ENCODE assay signal across 8 cellular contexts in genomic region chr16:10949424-10949970, GRCh38. TPM values are rescaled to one million over a fixed set of nuclear protein-coding genes. Genes with fewer than 3 reads are reported as not detected.
DNase-seq lines count a peak whose midpoint lies in the region; ATAC-seq and TF ChIP-seq lines count a peak whose summit lies in the region.

No MANE protein-coding gene starts in this region.

- peak overlapping the region; percentile 41 for H3K27ac ChIP-seq in PC-9

- H3K9me3 ChIP-seq in PC-9 (ENCODE audit: insufficient read depth, low read depth): no peaks in the 10 kb centered on the region

- H3K27me3 Mint-ChIP-seq in central memory CD8-positive, alpha-beta T cell: no peaks in the 10 kb centered on the region

- peaks cover 45% of the 10 kb centered on the region for H3K4me1 ChIP-seq in PC-9 (replicated peaks; ENCODE audit: insufficient read depth)

- peaks cover 6% of the 10 kb centered on the region for H3K36me3 Mint-ChIP-seq in central memory CD8-positive, alpha-beta T cell (ENCODE audit: insufficient read depth)

- DNase-seq in AML-193 (lab: John Stamatoyannopoulos, UW) (peak; percentile 87 to 92), PC-9 (peak; percentile 42 to 79), omental fat pad (ENCODE audit: low spot score) (no peak), NCI-H146 treated with DMSO at 0.1 percent for 48 hours (lab: John Stamatoyannopoulos, UW; ENCODE audit: unreplicated experiment) (no peak)
- no peak for DNase-seq in central memory CD8-positive, alpha-beta T cell (ENCODE audit: low spot score in 2 of 2)
- DNase-seq in stimulated activated naive CD8-positive, alpha-beta T cell treated with anti-CD3 and anti-CD28 coated beads, Interleukin-15, Interleukin-2, amounts not matched to agents 100 U/mL and 50 U/mL, for 24 hours: peak; percentile 52

- peaks cover 13% of the 10 kb centered on the region for H3F3A ChIP-seq in PC-9 (ENCODE audit: insufficient read depth, low read depth)

- peaks cover 54% of the 10 kb centered on the region for H3K79me2 ChIP-seq in PC-9 (ENCODE audit: low read depth)

- no peaks in the 10 kb centered on the region for H3K9me3 Mint-ChIP-seq in central memory CD8-positive, alpha-beta T cell

- H4K20me1 ChIP-seq in PC-9 (ENCODE audit: insufficient read depth): peaks cover 8% of the 10 kb centered on the region; the same call in 1 of the 2 replicates

- H3K4me3 Mint-ChIP-seq in central memory CD8-positive, alpha-beta T cell: no peak overlapping the region

- H2AFZ ChIP-seq in PC-9: no peak overlapping the region

- no peak overlapping the region for H3K27ac Mint-ChIP-seq in central memory CD8-positive, alpha-beta T cell (ENCODE audit: low read depth)

- peak; percentile 78 for ATAC-seq in GM18909 (IDR thresholded peaks at IDR 0.05; ENCODE audit: poor library complexity, unreplicated experiment)
- ATAC-seq in HG03064 (IDR thresholded peaks at IDR 0.05; ENCODE audit: low read depth, unreplicated experiment): peak; percentile 67
- peak; percentile 66 for ATAC-seq in central memory CD8-positive, alpha-beta T cell (replicated peaks; ENCODE audit: extremely low read depth, poor library complexity, severe bottlenecking)
- ATAC-seq in stimulated activated naive CD8-positive, alpha-beta T cell treated with anti-CD3 and anti-CD28 coated beads, Interleukin-15, Interleukin-2, amounts not matched to agents 100 U/mL and 50 U/mL, for 24 hours: peak; percentile 62
- ATAC-seq in omental fat pad (ENCODE audit: low FRiP score): no peak

- no TSS peak for BruUV-seq in PC-9 (replicated peaks; lab: Mats Ljungman, UMichigan)

- peak overlapping the region; percentile 54 for H3K4me2 ChIP-seq in PC-9

- no peaks in the 10 kb centered on the region for H3K9me2 ChIP-seq in PC-9 (ENCODE audit: insufficient read depth)

- POLR2A ChIA-PET in PC-9 (lab: Charles Lee; ENCODE audit: unreplicated experiment): no interaction called here

- no peak for TF ChIP-seq CTCF in PC-9 (conservative IDR thresholded peaks at IDR 0.05)
- no peak for TF ChIP-seq CTCF in omental fat pad (IDR thresholded peaks at IDR 0.05)

- H3K4me3 ChIP-seq in PC-9: no peak overlapping the region

- intact Hi-C loops in PC-9 (cut with micrococcal nuclease; ENCODE audit: unreplicated experiment): no loop called here

- H3K27me3 ChIP-seq in PC-9 (ENCODE audit: insufficient read depth, low read depth): no peaks in the 10 kb centered on the region

- no peaks in the 10 kb centered on the region for H3K36me3 ChIP-seq in PC-9 (ENCODE audit: low read depth)

- CTCF ChIA-PET in PC-9 (lab: Charles Lee): interaction anchor here (0.7 kb wide), 1 partner anchor 769 kb away, joined by 3 read pairs; no protein-coding TSS in a partner anchor

- H3K4me1 Mint-ChIP-seq in central memory CD8-positive, alpha-beta T cell: peaks cover 57% of the 10 kb centered on the region

RNA-seq across cellular contexts. Expression of gene CLEC16A, which starts 5.1 kb away (rescaled TPM):
- total RNA-seq in PC-9 (2021) (34.9 and 45.0 TPM in 2 replicates), omental fat pad (10 to 100 TPM; 24.0 to 36.9 (median 29.5) TPM)

RNA-seq across cellular contexts. Expression of gene DEXI, which starts 7.2 kb away (rescaled TPM):
- total RNA-seq in PC-9 (2021) (33.1 and 42.4 TPM in 2 replicates), omental fat pad (10 to 100 TPM; 56.8 to 71.5 (median 64.5) TPM)

Comparison
In these comparisons a context has a peak if more than half of its experiments do, and no peak if none do; other contexts are left out.
1. DNase-seq: peak in AML-193 (2 of 2), PC-9 (2 of 2) and stimulated activated naive CD8-positive, alpha-beta T cell treated with anti-CD3 and anti-CD28 coated beads, Interleukin-15, Interleukin-2, amounts not matched to agents 100 U/mL and 50 U/mL, for 24 hours (single experiment); none in central memory CD8-positive, alpha-beta T cell (0 of 2), omental fat pad (single experiment) and NCI-H146 treated with DMSO at 0.1 percent for 48 hours (single experiment).